ENCODE assay signal across 1 cellular context in genomic region chr13:66359393-66359792, GRCh38.
TF ChIP-seq lines count a peak whose summit lies in the region.

No MANE protein-coding gene starts in this region.

TF ChIP-seq in SK-N-SH treated with all-trans-retinoic acid at 6 μM for 48 hours, 23 proteins besides CTCF, POLR2A, EP300 and RAD21 (continued from another document):
- TF ChIP-seq POU6F1 (CRISPR knock-in tag; IDR thresholded peaks at IDR 0.05; ENCODE audit: borderline replicate concordance, low read depth) (no peak), TCF4 (CRISPR knock-in tag; IDR thresholded peaks at IDR 0.05; ENCODE audit: borderline replicate concordance) (no peak), ISL1 (CRISPR knock-in tag; IDR thresholded peaks at IDR 0.05) (no peak), ZNF70 (CRISPR knock-in tag; IDR thresholded peaks at IDR 0.05) (no peak)
TF ChIP-seq in SK-N-SH treated with all-trans-retinoic acid at 6 μM for 48 hours: peak in this region for 0.
